Comparison of ENCODE assay signal across 22 cellular contexts in genomic region chr6:74431873-74432272, GRCh38.
"Had no signal": no experiment of that assay in that cellular context is flagged by ENCODE, and none has a peak within 500 bp of the region (broad histone marks: within the 10 kb centered on the region; RNA-seq: fewer than 3 reads in every experiment).

No MANE protein-coding gene starts in this region.

- H3K4me3 Mint-ChIP-seq: activated naive CD8-positive, alpha-beta T cell treated with anti-CD3 and anti-CD28 coated beads for 36 hours; activated T-helper 1 cell treated with anti-CD3 and anti-CD28 coated beads, Interleukin-12 subunit alpha, Interleukin-12 subunit beta, Interleukin-2, Interleukin-4 antibody, amounts not matched to agents 30 ng/mL and 10 ng/mL and 1 ng/mL, durations not matched to agents 14 hours and 24 hours and 36 hours; endodermal cell; memory B cell; naive thymus-derived CD8-positive, alpha-beta T cell; T-helper 2 cell treated with Interferon-gamma antibody and Interleukin-4, amounts not matched to agents 5 μg/mL and 100 μg/mL, for 36 hours had no signal

- ATAC-seq: left ventricle myocardium superior; mucosa of descending colon; naive thymus-derived CD8-positive, alpha-beta T cell; stimulated activated naive CD8-positive, alpha-beta T cell treated with anti-CD3 and anti-CD28 coated beads, Interleukin-15, Interleukin-2, amounts not matched to agents 100 U/mL and 50 U/mL, for 24 hours had no signal

- H3K27me3 Mint-ChIP-seq: activated naive CD8-positive, alpha-beta T cell treated with anti-CD3 and anti-CD28 coated beads for 36 hours; memory B cell; naive thymus-derived CD8-positive, alpha-beta T cell had no signal

- H3K9me3 ChIP-seq: breast epithelium, mucosa of descending colon, suprapubic skin had no signal

- H3K9me3 Mint-ChIP-seq: activated T-helper 1 cell treated with anti-CD3 and anti-CD28 coated beads, Interleukin-12 subunit alpha, Interleukin-12 subunit beta, Interleukin-2, Interleukin-4 antibody, amounts not matched to agents 30 ng/mL and 10 ng/mL and 1 ng/mL, durations not matched to agents 14 hours and 24 hours and 36 hours; endodermal cell had no signal

- H3K4me1 Mint-ChIP-seq: activated naive CD8-positive, alpha-beta T cell treated with anti-CD3 and anti-CD28 coated beads for 36 hours; memory B cell; naive thymus-derived CD8-positive, alpha-beta T cell had no signal

- H3K4me1 ChIP-seq: breast epithelium, suprapubic skin had no signal

- H3K4me3 ChIP-seq: breast epithelium, mucosa of descending colon, suprapubic skin had no signal

- H3K36me3 Mint-ChIP-seq: activated naive CD8-positive, alpha-beta T cell treated with anti-CD3 and anti-CD28 coated beads for 36 hours; memory B cell; naive thymus-derived CD8-positive, alpha-beta T cell had no signal

- H3K27ac Mint-ChIP-seq: activated naive CD8-positive, alpha-beta T cell treated with anti-CD3 and anti-CD28 coated beads for 36 hours; activated T-helper 1 cell treated with anti-CD3 and anti-CD28 coated beads, Interleukin-12 subunit alpha, Interleukin-12 subunit beta, Interleukin-2, Interleukin-4 antibody, amounts not matched to agents 30 ng/mL and 10 ng/mL and 1 ng/mL, durations not matched to agents 14 hours and 24 hours and 36 hours; endodermal cell; memory B cell; naive thymus-derived CD8-positive, alpha-beta T cell; T-helper 2 cell treated with Interferon-gamma antibody and Interleukin-4, amounts not matched to agents 5 μg/mL and 100 μg/mL, for 36 hours had no signal

- H3K36me3 ChIP-seq: breast epithelium, suprapubic skin had no signal

- H3K27me3 ChIP-seq: breast epithelium, suprapubic skin had no signal

- H3K27ac ChIP-seq: breast epithelium, suprapubic skin had no signal

- DNase-seq: activated CD4-positive, alpha-beta T cell treated with anti-CD3 and anti-CD28 coated beads, Interleukin-2, amount 50 U/mL, for 1 hour; activated CD8-positive, alpha-beta memory T cell treated with anti-CD3 and anti-CD28 coated beads for 24 hours; activated naive CD8-positive, alpha-beta T cell treated with anti-CD3 and anti-CD28 coated beads for 36 hours; anterior cingulate cortex; endodermal cell; erythroblast; glutamatergic neuron; hypothalamus; kidney glomerular epithelial cell; left ventricle myocardium superior; mucosa of descending colon; naive thymus-derived CD8-positive, alpha-beta T cell; small intestine; stimulated activated CD4-positive, alpha-beta T cell treated with anti-CD3 and anti-CD28 coated beads, Interleukin-4, amount 100 ng/mL, for 4 hours; stimulated activated CD8-positive, alpha-beta memory T cell treated with anti-CD3 and anti-CD28 coated beads, Interleukin-4, amount 100 ng/mL, for 48 hours; stimulated activated naive CD8-positive, alpha-beta T cell treated with anti-CD3 and anti-CD28 coated beads, Interleukin-15, Interleukin-2, amounts not matched to agents 100 U/mL and 50 U/mL, for 24 hours; trophoblast cell had no signal
